9 cellular contexts compared by ENCODE assay signal in genomic region chr10:132524443-132525285, GRCh38.
"Had no signal": no experiment of that assay in that cellular context is flagged by ENCODE, and none has a peak within 500 bp of the region (broad histone marks: within the 10 kb centered on the region; RNA-seq: fewer than 3 reads in every experiment).

No MANE protein-coding gene starts in this region.

- DNase-seq: central memory CD4-positive, alpha-beta T cell; effector memory CD8-positive, alpha-beta T cell; erythroblast had no signal

- H3K4me3 ChIP-seq: hepatocyte, mucosa of descending colon, ovary, skin epidermis, tibial nerve had no signal

- H3K36me3 ChIP-seq: ovary, tibial nerve had no signal

- H3K9me3 ChIP-seq: mucosa of descending colon, ovary, tibial nerve had no signal

- H3K27me3 ChIP-seq: hepatocyte, ovary, tibial nerve had no signal

- H3K27ac ChIP-seq: hepatocyte, ovary, skin epidermis, tibial nerve had no signal

- H3K9me3 Mint-ChIP-seq: effector memory CD8-positive, alpha-beta T cell had no signal

- H3K4me3 Mint-ChIP-seq: effector memory CD8-positive, alpha-beta T cell had no signal

- ATAC-seq: effector memory CD8-positive, alpha-beta T cell; mucosa of descending colon; SK-N-SH treated with all-trans-retinoic acid at 6 μM for 48 hours had no signal

- H3K27ac Mint-ChIP-seq: effector memory CD8-positive, alpha-beta T cell had no signal
